In the genomic region with DNA sequence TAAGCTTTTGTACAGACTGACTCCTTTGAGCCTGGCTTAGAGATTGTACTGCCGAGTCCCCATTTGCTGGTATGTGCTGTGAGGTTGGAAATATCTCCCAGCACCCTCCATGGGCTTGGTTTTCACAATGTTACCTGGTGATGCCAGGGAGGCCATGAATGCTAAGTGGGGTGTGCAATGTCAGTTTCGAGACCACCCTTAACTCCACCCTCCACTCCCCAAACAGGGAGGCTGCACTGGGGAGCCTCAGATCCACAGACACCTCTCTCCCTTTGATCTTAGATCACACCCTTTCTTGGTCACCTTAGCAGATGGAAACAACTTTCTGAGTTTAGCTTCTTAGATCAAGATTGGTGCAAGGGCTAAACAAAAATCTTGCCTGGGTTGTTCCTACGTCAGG, we compare ENCODE assay signal across 28 cellular contexts. TPM values are rescaled to one million over a fixed set of nuclear protein-coding genes. Genes with fewer than 3 reads are reported as not detected.
DNase-seq lines count a peak whose midpoint lies in the region; ATAC-seq and TF ChIP-seq lines count a peak whose summit lies in the region.
"Had no signal": no experiment of that assay in that cellular context is flagged by ENCODE, and none has a peak within 500 bp of the region (broad histone marks: within the 10 kb centered on the region; RNA-seq: fewer than 3 reads in every experiment).

No MANE protein-coding gene starts in this region.

- no peak for ATAC-seq in effector memory CD8-positive, alpha-beta T cell (replicated peaks)
- ATAC-seq in stimulated activated effector memory CD8-positive, alpha-beta T cell treated with anti-CD3 and anti-CD28 coated beads, Interleukin-12 subunit alpha, Interleukin-12 subunit beta, amount 100 ng/mL, for 72 hours, result no peak
- ATAC-seq: right cardiac atrium had no signal

- peaks cover 36% of the 10 kb centered on the region; the same call in 1 of the 2 replicates for H3K27me3 ChIP-seq in PC-9 (ENCODE audit: insufficient read depth, low read depth)
- H3K27me3 ChIP-seq: BLaER1, breast epithelium, neural progenitor cell, upper lobe of left lung had no signal

- H3K27ac ChIP-seq in KOPT-K1 (ENCODE audit: low read depth, low read length, poor library complexity, severe bottlenecking), result peak overlapping the region; percentile 86
- no peak overlapping the region for H3K27ac ChIP-seq in PC-9
- H3K27ac ChIP-seq: BLaER1, breast epithelium, esophagus squamous epithelium, neural progenitor cell, SJSA1, upper lobe of left lung had no signal

- peak overlapping the region; percentile 45 to 92 for H3K27ac Mint-ChIP-seq in effector memory CD8-positive, alpha-beta T cell
- peak overlapping the region; percentile 16 for H3K27ac Mint-ChIP-seq in stimulated activated effector memory CD8-positive, alpha-beta T cell treated with anti-CD3 and anti-CD28 coated beads, Interleukin-12 subunit alpha, Interleukin-12 subunit beta, amount 100 ng/mL, for 72 hours
- H3K27ac Mint-ChIP-seq: H9 had no signal

- H3K9me2 ChIP-seq in PC-9 (ENCODE audit: insufficient read depth), result no peaks in the 10 kb centered on the region

- H2AFZ ChIP-seq in PC-9, result no peak overlapping the region
- H2AFZ ChIP-seq: neural progenitor cell had no signal

- no peaks in the 10 kb centered on the region for H3K9me3 Mint-ChIP-seq in effector memory CD8-positive, alpha-beta T cell
- H3K9me3 Mint-ChIP-seq in stimulated activated effector memory CD8-positive, alpha-beta T cell treated with anti-CD3 and anti-CD28 coated beads, Interleukin-12 subunit alpha, Interleukin-12 subunit beta, amount 100 ng/mL, for 72 hours, result no peaks in the 10 kb centered on the region
- H3K9me3 Mint-ChIP-seq: H9, IgD-negative memory B cell, neural progenitor cell had no signal

- CTCF ChIA-PET in PC-9 (lab: Charles Lee), result interaction anchor here (1.5 kb wide), 1 partner anchor 836 kb away, joined by 4 read pairs; no protein-coding TSS in a partner anchor

- no peaks in the 10 kb centered on the region for H4K20me1 ChIP-seq in PC-9 (ENCODE audit: insufficient read depth)

- DNase-seq in activated effector memory CD4-positive, alpha-beta T cell treated with anti-CD3 and anti-CD28 coated beads, Interleukin-2, amount 50 U/mL, for 16 hours, result peak; percentile 53
- DNase-seq in activated effector memory CD4-positive, alpha-beta T cell treated with Interleukin-2 at 50 U/mL for 16 hours, result no peak
- DNase-seq in effector memory CD8-positive, alpha-beta T cell, result no peak
- DNase-seq in stimulated activated effector memory CD8-positive, alpha-beta T cell treated with anti-CD3 and anti-CD28 coated beads, Interleukin-12 subunit alpha, Interleukin-12 subunit beta, amount 100 ng/mL, for 72 hours (ENCODE audit: low spot score in 2 of 2), result no peak
- no peak for DNase-seq in NCI-H1105 (lab: John Stamatoyannopoulos, UW)
- DNase-seq in NCI-H2196 treated with DMSO at 0.1 percent for 48 hours (lab: John Stamatoyannopoulos, UW; ENCODE audit: unreplicated experiment), result no peak
- DNase-seq in PC-9, result no peak
- DNase-seq: ACHN; activated CD4-positive, alpha-beta T cell treated with anti-CD3 and anti-CD28 coated beads for 4 hours; Calu3; DMS79 treated with DMSO at 0.1 percent for 48 hours; esophagus squamous epithelium; foreskin melanocyte; H9; NCI-H2029 treated with DMSO at 0.1 percent for 48 hours; NCI-H2227 treated with DMSO at 0.1 percent for 48 hours; NCI-H69; posterior cingulate gyrus; right cardiac atrium; stimulated activated CD4-positive, alpha-beta T cell treated with anti-CD3 and anti-CD28 coated beads, Interleukin-2, amount 100 ng/mL, for 48 hours; upper lobe of left lung had no signal

- no peak overlapping the region for H3K4me3 Mint-ChIP-seq in effector memory CD8-positive, alpha-beta T cell
- no peak overlapping the region for H3K4me3 Mint-ChIP-seq in stimulated activated effector memory CD8-positive, alpha-beta T cell treated with anti-CD3 and anti-CD28 coated beads, Interleukin-12 subunit alpha, Interleukin-12 subunit beta, amount 100 ng/mL, for 72 hours
- H3K4me3 Mint-ChIP-seq: H9, neural progenitor cell had no signal

- no peak overlapping the region for H3K4me2 ChIP-seq in PC-9
- H3K4me2 ChIP-seq: neural progenitor cell had no signal

- no peaks in the 10 kb centered on the region for H3F3A ChIP-seq in PC-9 (ENCODE audit: insufficient read depth, low read depth)

- POLR2A ChIA-PET in PC-9 (lab: Charles Lee; ENCODE audit: unreplicated experiment), result no interaction called here

- no peaks in the 10 kb centered on the region for H3K9me3 ChIP-seq in KOPT-K1 (ENCODE audit: insufficient read depth, low read length, poor library complexity, severe bottlenecking)
- no peaks in the 10 kb centered on the region for H3K9me3 ChIP-seq in PC-9 (ENCODE audit: insufficient read depth, low read depth)
- H3K9me3 ChIP-seq: BLaER1, breast epithelium, esophagus squamous epithelium, SJSA1, upper lobe of left lung had no signal

- H3K4me1 Mint-ChIP-seq in effector memory CD8-positive, alpha-beta T cell (ENCODE audit: low read depth in 2 of 2), result peaks cover 58 to 67% of the 10 kb centered on the region in 2 donors
- peaks cover 86% of the 10 kb centered on the region for H3K4me1 Mint-ChIP-seq in stimulated activated effector memory CD8-positive, alpha-beta T cell treated with anti-CD3 and anti-CD28 coated beads, Interleukin-12 subunit alpha, Interleukin-12 subunit beta, amount 100 ng/mL, for 72 hours

- no TSS peak for BruUV-seq in PC-9 (replicated peaks; lab: Mats Ljungman, UMichigan)

- no peaks in the 10 kb centered on the region for H3K79me2 ChIP-seq in PC-9 (ENCODE audit: low read depth)

- no peak for TF ChIP-seq CTCF in PC-9 (conservative IDR thresholded peaks at IDR 0.05)

- no peaks in the 10 kb centered on the region for H3K4me1 ChIP-seq in PC-9 (replicated peaks; ENCODE audit: insufficient read depth)
- H3K4me1 ChIP-seq: breast epithelium had no signal

- H3K36me3 Mint-ChIP-seq in effector memory CD8-positive, alpha-beta T cell (ENCODE audit: insufficient read depth), result peaks cover 86% of the 10 kb centered on the region
- H3K36me3 Mint-ChIP-seq in stimulated activated effector memory CD8-positive, alpha-beta T cell treated with anti-CD3 and anti-CD28 coated beads, Interleukin-12 subunit alpha, Interleukin-12 subunit beta, amount 100 ng/mL, for 72 hours, result peaks cover 98% of the 10 kb centered on the region
- H3K36me3 Mint-ChIP-seq: neural progenitor cell had no signal

- H3K27me3 Mint-ChIP-seq in effector memory CD8-positive, alpha-beta T cell, result no peaks in the 10 kb centered on the region
- H3K27me3 Mint-ChIP-seq: IgD-negative memory B cell had no signal

- H3K4me3 ChIP-seq in PC-9, result no peak overlapping the region
- H3K4me3 ChIP-seq: BLaER1, breast epithelium, esophagus squamous epithelium, lung, neural progenitor cell, SJSA1, upper lobe of left lung had no signal

- H3K36me3 ChIP-seq in KOPT-K1 (ENCODE audit: insufficient read depth, low read length) (peaks cover 54% of the 10 kb centered on the region), PC-9 (ENCODE audit: low read depth) (no peaks in the 10 kb centered on the region)
- H3K36me3 ChIP-seq: BLaER1, breast epithelium, esophagus squamous epithelium, neural progenitor cell, SJSA1 had no signal

- intact Hi-C loops in PC-9 (cut with micrococcal nuclease; ENCODE audit: unreplicated experiment), result no loop called here

RNA-seq across cellular contexts. Expression of a gene that starts 28.6 kb away (rescaled TPM):
- total RNA-seq in PC-9 (2021), result not detected in 2 replicates
- total RNA-seq: Calu3, H9, SJSA1 had no signal
